In genomic region chr18:10588975-10589374, GRCh38 we compare ENCODE assay signal across 1 cellular context.
TF ChIP-seq lines count a peak whose summit lies in the region.

No MANE protein-coding gene starts in this region.

TF ChIP-seq in GM23338, 12 proteins besides CTCF, POLR2A, EP300 and RAD21 (continued from another document):
- TF ChIP-seq ZNF462 (CRISPR knock-in tag; IDR thresholded peaks at IDR 0.05) (no peak), EZH2phosphoT487 (IDR thresholded peaks at IDR 0.05; ENCODE audit: unreplicated experiment) (no peak)
